In the genomic region with DNA sequence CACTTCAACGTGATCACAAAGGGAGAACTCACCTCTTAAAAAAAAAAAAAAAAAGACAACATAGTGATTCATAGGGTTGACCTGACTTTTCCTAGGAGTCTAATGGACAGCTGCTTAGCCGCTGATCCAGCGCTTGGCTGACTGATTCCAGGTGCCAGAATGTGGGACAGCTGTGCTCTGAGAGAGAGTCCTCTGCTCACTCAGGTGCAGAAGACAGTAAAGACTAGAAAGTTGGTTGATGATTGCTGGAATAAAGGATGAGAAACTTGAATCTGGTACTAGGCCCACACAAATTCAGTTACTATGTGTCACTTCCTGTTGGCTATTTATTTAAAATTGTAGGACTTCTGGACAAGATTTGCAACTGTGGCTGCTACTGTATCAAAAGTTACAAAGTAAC, we compare ENCODE assay signal across 11 cellular contexts.
A peak's percentile ranks its signal among the peaks of the same experiment; 100 is the strongest.
DNase-seq lines count a peak whose midpoint lies in the region; ATAC-seq and TF ChIP-seq lines count a peak whose summit lies in the region.
"Had no signal": no experiment of that assay in that cellular context is flagged by ENCODE, and none has a peak within 500 bp of the region (broad histone marks: within the 10 kb centered on the region; RNA-seq: fewer than 3 reads in every experiment).

No MANE protein-coding gene starts in this region.

- no peaks in the 10 kb centered on the region for H3K27me3 ChIP-seq in heart right ventricle
- H3K27me3 ChIP-seq: right lobe of liver had no signal

- no peak for DNase-seq in activated CD4-positive, alpha-beta T cell treated with anti-CD3 and anti-CD28 coated beads, Interleukin-2, amount 10 ng/mL, durations not matched to agents 24 days and 14 days
- DNase-seq in activated CD4-positive, alpha-beta T cell treated with anti-CD3 and anti-CD28 coated beads for 48 hours, result no peak
- DNase-seq in LHCN-M2 (ENCODE audit: low read depth), result peak; percentile 54
- DNase-seq in astrocyte of the spinal cord (ENCODE audit: low read depth, low spot score), result peak; percentile 53
- DNase-seq in renal cortical epithelial cell (ENCODE audit: low read depth), result peak; percentile 86
- no peak for DNase-seq in heart right ventricle
- no peak for DNase-seq in glutamatergic neuron
- DNase-seq: right lobe of liver, WERI-Rb-1 had no signal

- no peaks in the 10 kb centered on the region for H3K36me3 ChIP-seq in heart right ventricle
- H3K36me3 ChIP-seq: right lobe of liver, WERI-Rb-1 had no signal

- in situ Hi-C loops in astrocyte of the spinal cord (cut with HindIII; ENCODE audit: low sequenced_read_pairs), result no loop called here

- H3K4me3 ChIP-seq in astrocyte of the spinal cord (ENCODE audit: low read depth, low read length) (no peak overlapping the region), heart right ventricle (no peak overlapping the region)
- H3K4me3 ChIP-seq: right lobe of liver had no signal

- no peaks in the 10 kb centered on the region for H3K9me3 Mint-ChIP-seq in activated CD4-positive, alpha-beta T cell treated with anti-CD3 and anti-CD28 coated beads, Interleukin-2, amount 10 ng/mL, durations not matched to agents 24 days and 14 days
- no peaks in the 10 kb centered on the region for H3K9me3 Mint-ChIP-seq in glutamatergic neuron (ENCODE audit: unreplicated experiment)
- H3K9me3 Mint-ChIP-seq: memory B cell had no signal

- H3K4me1 Mint-ChIP-seq in activated CD4-positive, alpha-beta T cell treated with anti-CD3 and anti-CD28 coated beads, Interleukin-2, amount 10 ng/mL, durations not matched to agents 24 days and 14 days, result peaks cover 81% of the 10 kb centered on the region
- peaks cover 6% of the 10 kb centered on the region for H3K4me1 Mint-ChIP-seq in glutamatergic neuron (ENCODE audit: low read depth, unreplicated experiment)

- peaks cover 31% of the 10 kb centered on the region for H3K36me3 Mint-ChIP-seq in activated CD4-positive, alpha-beta T cell treated with anti-CD3 and anti-CD28 coated beads, Interleukin-2, amount 10 ng/mL, durations not matched to agents 24 days and 14 days (ENCODE audit: low read depth)
- H3K36me3 Mint-ChIP-seq in glutamatergic neuron (ENCODE audit: unreplicated experiment), result no peaks in the 10 kb centered on the region

- ATAC-seq in GM21825 (IDR thresholded peaks at IDR 0.05; ENCODE audit: unreplicated experiment) (no peak), heart right ventricle (no peak)
- ATAC-seq: right lobe of liver had no signal

- WGBS in heart right ventricle, 2 donors, result 58 to 97% methylated on average over 3 of the region's 3 CpGs

- TF ChIP-seq CTCF in astrocyte of the spinal cord (IDR thresholded peaks at IDR 0.05; ENCODE audit: low read depth, low read length) (no peak), heart right ventricle (IDR thresholded peaks at IDR 0.05) (no peak), glutamatergic neuron (IDR thresholded peaks at IDR 0.05; ENCODE audit: partially characterized antibody, unreplicated experiment) (no peak)

- peak overlapping the region; percentile 42 for H3K4me3 Mint-ChIP-seq in activated CD4-positive, alpha-beta T cell treated with anti-CD3 and anti-CD28 coated beads, Interleukin-2, amount 10 ng/mL, durations not matched to agents 24 days and 14 days
- H3K4me3 Mint-ChIP-seq in glutamatergic neuron (ENCODE audit: unreplicated experiment), result no peak overlapping the region
- H3K4me3 Mint-ChIP-seq: memory B cell had no signal

- intact Hi-C loops in activated CD4-positive, alpha-beta T cell treated with anti-CD3 and anti-CD28 coated beads, Interleukin-2, amount 10 ng/mL, durations not matched to agents 24 days and 14 days (cut with micrococcal nuclease), result loop anchor here (5.0 kb wide), 1 partner anchor 421 kb away; the partner anchor contains the start of gene WASHC4
- intact Hi-C loops in heart right ventricle (cut with DNase I), result loop anchor here in 2 of 10 donors (10.0 kb wide), 2 partner anchors 109 to 169 kb away; no protein-coding TSS in a partner anchor

- peaks cover 0 to 90% (median 21%) of the 10 kb centered on the region in 9 donors for H3K4me1 ChIP-seq in heart right ventricle
- H3K4me1 ChIP-seq: right lobe of liver had no signal

- peak overlapping the region in 1 of 10 donors; percentile 76 for H3K27ac ChIP-seq in heart right ventricle
- H3K27ac ChIP-seq: right lobe of liver, WERI-Rb-1 had no signal

- no peaks in the 10 kb centered on the region for H3K27me3 Mint-ChIP-seq in activated CD4-positive, alpha-beta T cell treated with anti-CD3 and anti-CD28 coated beads, Interleukin-2, amount 10 ng/mL, durations not matched to agents 24 days and 14 days
- H3K27me3 Mint-ChIP-seq in glutamatergic neuron (ENCODE audit: unreplicated experiment), result peaks cover 1% of the 10 kb centered on the region
- H3K27me3 Mint-ChIP-seq: memory B cell had no signal

- H3K27ac Mint-ChIP-seq in activated CD4-positive, alpha-beta T cell treated with anti-CD3 and anti-CD28 coated beads, Interleukin-2, amount 10 ng/mL, durations not matched to agents 24 days and 14 days, result peak overlapping the region; percentile 96
- H3K27ac Mint-ChIP-seq in glutamatergic neuron (ENCODE audit: unreplicated experiment), result no peak overlapping the region
- H3K27ac Mint-ChIP-seq: memory B cell had no signal

- no peaks in the 10 kb centered on the region for H3K9me3 ChIP-seq in heart right ventricle
- H3K9me3 ChIP-seq: right lobe of liver had no signal

Comparison
In these comparisons a context has a peak if more than half of its experiments do, and no peak if none do; other contexts are left out.
1. DNase-seq: peak in LHCN-M2 (single experiment), astrocyte of the spinal cord (single experiment) and renal cortical epithelial cell (single experiment); none in activated CD4-positive, alpha-beta T cell treated with anti-CD3 and anti-CD28 coated beads, Interleukin-2, amount 10 ng/mL, durations not matched to agents 24 days and 14 days (single experiment), activated CD4-positive, alpha-beta T cell treated with anti-CD3 and anti-CD28 coated beads for 48 hours (single experiment), heart right ventricle (0 of 2) and glutamatergic neuron (single experiment).